In the genomic region with DNA sequence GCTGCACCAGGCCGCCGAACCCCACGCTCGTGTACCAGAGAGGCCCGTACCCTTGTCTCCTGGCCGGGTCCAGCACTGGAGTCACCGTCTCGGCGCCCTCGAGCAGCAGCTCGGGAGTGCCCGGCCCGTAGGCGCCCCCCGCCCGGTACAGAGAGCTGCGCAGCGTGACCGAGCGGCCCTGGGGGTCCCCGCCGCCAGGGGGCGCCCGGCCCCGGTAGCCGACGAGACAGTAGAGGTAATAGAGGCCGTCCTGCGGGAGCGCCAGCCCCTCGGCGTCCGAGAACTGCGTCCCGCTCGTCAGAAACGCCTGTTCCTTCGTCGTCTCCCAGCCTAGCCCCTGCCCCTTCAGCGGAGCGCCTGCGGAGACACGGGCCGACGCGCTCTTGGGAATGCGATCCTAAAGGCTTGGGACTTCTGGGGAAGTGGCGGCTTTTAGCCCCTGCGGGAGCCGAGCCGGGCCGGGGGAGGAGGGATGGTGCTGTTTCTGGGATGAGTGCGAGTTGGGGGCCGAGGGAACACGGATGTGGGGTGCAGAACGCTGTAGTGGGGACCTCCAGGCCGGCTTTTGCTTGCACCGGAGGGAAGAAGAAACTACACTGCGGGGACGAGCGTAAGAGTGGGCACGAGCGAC, we compare ENCODE assay signal across 8 cellular contexts. TPM values are rescaled to one million over a fixed set of nuclear protein-coding genes. Genes with fewer than 3 reads are reported as not detected.
A peak's percentile ranks its signal among the peaks of the same experiment; 100 is the strongest.
DNase-seq lines count a peak whose midpoint lies in the region; ATAC-seq and TF ChIP-seq lines count a peak whose summit lies in the region.

No MANE protein-coding gene starts in this region.

- intact Hi-C loops in mucosa of descending colon (cut with DNase I, micrococcal nuclease): no loop called here

- peaks cover 5% of the 10 kb centered on the region for H3K4me1 ChIP-seq in mucosa of descending colon (ENCODE audit: low read depth)

- peak; percentile 54 for ATAC-seq in HG03565 (IDR thresholded peaks at IDR 0.05; ENCODE audit: unreplicated experiment)
- ATAC-seq in mucosa of descending colon: peak; percentile 93

- H3K36me3 ChIP-seq in mucosa of descending colon (ENCODE audit: low read depth): no peaks in the 10 kb centered on the region

- TF ChIP-seq POLR2A in GM18951 (IDR thresholded peaks at IDR 0.05; ENCODE audit: extremely low read depth, insufficient read depth, insufficient read length): peak; percentile 64

- in situ Hi-C loops in GM18951 (cut with MboI; ENCODE audit: low sequenced_read_pairs, unreplicated experiment): no loop called here

- DNase-seq in AML-193 (lab: John Stamatoyannopoulos, UW) (peak; percentile 82 to 83), NOMO-1 treated with DMSO at 0.1 percent for 48 hours (lab: John Stamatoyannopoulos, UW; ENCODE audit: unreplicated experiment) (peak; percentile 74), epidermal melanocyte (ENCODE audit: insufficient read length, low spot score) (peak; percentile 91), mucosa of descending colon (peak; percentile 88 to 92 (median 90))
- peak; percentile 92 for DNase-seq in activated CD8-positive, alpha-beta memory T cell treated with anti-CD3 and anti-CD28 coated beads, Interleukin-2, amount 50 U/mL, for 4 hours
- peak; percentile 81 to 83 for DNase-seq in stimulated activated CD8-positive, alpha-beta memory T cell treated with anti-CD3 and anti-CD28 coated beads, Interleukin-4, amount 100 ng/mL, for 1 hour (ENCODE audit: low read depth in 2 of 2, low spot score in 1 of 2)

- TF ChIP-seq CTCF in mucosa of descending colon (IDR thresholded peaks at IDR 0.05): peak; percentile 95

- peak overlapping the region; percentile 23 for H3K4me3 ChIP-seq in mucosa of descending colon

- H3K9me3 ChIP-seq in mucosa of descending colon: no peaks in the 10 kb centered on the region

RNA-seq across cellular contexts. Expression of a gene that starts 1.3 kb away (rescaled TPM):
- 1 to 10 TPM; 2.1 to 3.4 (median 2.2) TPM for total RNA-seq in mucosa of descending colon

RNA-seq across cellular contexts. Expression of a gene that starts 5.2 kb away (rescaled TPM):
- total RNA-seq in mucosa of descending colon: 10 to 100 TPM in 1 of 3 donors, 1 to 10 TPM in 2; 3.9 to 11.3 (median 6.6) TPM

RNA-seq across cellular contexts. Expression of a gene that starts 5.6 kb away (rescaled TPM):
- total RNA-seq in mucosa of descending colon: 1 to 10 TPM in 2 of 3 donors, under 1 TPM in 1; 0.41 to 1.7 (median 1.1) TPM

RNA-seq across cellular contexts. Expression of a gene that starts 8.8 kb away (rescaled TPM):
- total RNA-seq in mucosa of descending colon: under 1 TPM in 2 of 3 donors, not detected in 1; 0.20 to 0.22 TPM

RNA-seq across cellular contexts. Expression of a gene that starts 11.9 kb away (rescaled TPM):
- total RNA-seq in mucosa of descending colon: under 1 TPM in 1 of 3 donors, not detected in 2; 0.46 TPM

Comparison
In these comparisons a context has a peak if more than half of its experiments do, and no peak if none do; other contexts are left out.
1. Peak in every context shown above with its lines: DNase-seq, ATAC-seq and H3K4me3 ChIP-seq.